ENCODE assay signal across 15 cellular contexts in the genomic region with DNA sequence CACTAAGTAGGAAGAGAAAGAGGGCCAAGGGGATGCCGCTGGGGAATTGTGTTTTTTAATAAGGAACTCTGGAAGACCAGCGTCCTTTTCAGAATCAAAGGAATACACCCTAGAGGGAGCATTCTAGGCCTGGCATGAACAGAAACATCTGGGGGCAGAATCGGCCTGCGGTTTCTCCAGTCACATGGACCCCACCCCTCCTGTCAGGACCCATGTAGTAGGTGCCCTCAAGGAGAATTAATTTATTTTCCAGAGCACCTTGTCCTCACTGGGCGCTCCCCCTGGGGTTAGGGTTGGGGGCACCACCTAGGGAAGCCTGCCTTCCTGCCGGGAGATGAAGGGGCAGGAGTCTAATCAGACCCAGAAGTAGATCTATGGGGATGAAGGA. TPM values are rescaled to one million over a fixed set of nuclear protein-coding genes. Genes with fewer than 3 reads are reported as not detected.
"Had no signal": no experiment of that assay in that cellular context is flagged by ENCODE, and none has a peak within 500 bp of the region (broad histone marks: within the 10 kb centered on the region; RNA-seq: fewer than 3 reads in every experiment).

No MANE protein-coding gene starts in this region.

- H3K9me3 ChIP-seq: left lung, prostate gland, spleen, thyroid gland, vagina had no signal

- H3K27ac ChIP-seq: cardiac muscle cell, dorsolateral prefrontal cortex, left lung, prostate gland, spleen, thyroid gland, vagina, VCaP had no signal

- H3K9me3 Mint-ChIP-seq: activated T-cell treated with anti-CD3 and anti-CD28 coated beads, Interleukin-2, amount 50 U/mL, for 24 hours; memory B cell; natural killer cell treated with Interleukin-12 subunit alpha and Interleukin-12 subunit beta and Interleukin-15 and Interleukin-18, amount 100 ng/mL, for 72 hours had no signal

- H3K36me3 ChIP-seq: cardiac muscle cell, left lung, prostate gland, spleen, thyroid gland, vagina had no signal

- H3K27ac Mint-ChIP-seq: activated T-cell treated with anti-CD3 and anti-CD28 coated beads, Interleukin-2, amount 50 U/mL, for 24 hours; memory B cell; natural killer cell treated with Interleukin-12 subunit alpha and Interleukin-12 subunit beta and Interleukin-15 and Interleukin-18, amount 100 ng/mL, for 72 hours had no signal

- H3K4me1 ChIP-seq: left lung, prostate gland had no signal

- H3K4me3 ChIP-seq: cardiac muscle cell, left lung, prostate gland, spleen, thyroid gland, vagina had no signal

- H3K27me3 ChIP-seq: cardiac muscle cell, left lung, thyroid gland, vagina had no signal

- H3K4me3 Mint-ChIP-seq: activated T-cell treated with anti-CD3 and anti-CD28 coated beads, Interleukin-2, amount 50 U/mL, for 24 hours; memory B cell; natural killer cell treated with Interleukin-12 subunit alpha and Interleukin-12 subunit beta and Interleukin-15 and Interleukin-18, amount 100 ng/mL, for 72 hours had no signal

- DNase-seq: activated CD4-positive, alpha-beta T cell treated with anti-CD3 and anti-CD28 coated beads for 1 hour; activated naive CD4-positive, alpha-beta T cell treated with anti-CD3 and anti-CD28 coated beads, Interleukin-2, amount 50 U/mL, for 16 hours had no signal

- H3K36me3 Mint-ChIP-seq: memory B cell; natural killer cell treated with Interleukin-12 subunit alpha and Interleukin-12 subunit beta and Interleukin-15 and Interleukin-18, amount 100 ng/mL, for 72 hours had no signal

RNA-seq across cellular contexts. Expression of gene TMEM37, which starts 44.2 kb away (rescaled TPM):
- total RNA-seq: natural killer cell treated with Interleukin-12 subunit alpha and Interleukin-12 subunit beta and Interleukin-15 and Interleukin-18, amount 100 ng/mL, for 72 hours; T-helper 1 cell treated with Interleukin-12 subunit alpha and Interleukin-12 subunit beta and Interleukin-4 antibody, amounts not matched to agents 30 ng/mL and 1 ng/mL, for 36 hours had no signal

RNA-seq across cellular contexts. Expression of gene SCTR, which starts 48.4 kb away (rescaled TPM):
- total RNA-seq: natural killer cell treated with Interleukin-12 subunit alpha and Interleukin-12 subunit beta and Interleukin-15 and Interleukin-18, amount 100 ng/mL, for 72 hours; omental fat pad; prostate gland; T-helper 1 cell treated with Interleukin-12 subunit alpha and Interleukin-12 subunit beta and Interleukin-4 antibody, amounts not matched to agents 30 ng/mL and 1 ng/mL, for 36 hours; thyroid gland; vagina had no signal
- polyA plus RNA-seq: cardiac muscle cell had no signal
